23 cellular contexts compared by ENCODE assay signal in genomic region chr10:129586897-129587443, GRCh38.
A peak's percentile ranks its signal among the peaks of the same experiment; 100 is the strongest.
DNase-seq lines count a peak whose midpoint lies in the region; TF ChIP-seq lines count a peak whose summit lies in the region.
"Had no signal": no experiment of that assay in that cellular context is flagged by ENCODE, and none has a peak within 500 bp of the region (broad histone marks: within the 10 kb centered on the region; RNA-seq: fewer than 3 reads in every experiment).

No MANE protein-coding gene starts in this region.

- no peak for TF ChIP-seq POLR2A in suprapubic skin (IDR thresholded peaks at IDR 0.05)

- 97% methylated on average over 2 of the region's 2 CpGs for WGBS in suprapubic skin

- H3K4me3 ChIP-seq in HEK293 (ENCODE audit: low read depth, low read length) (no peak overlapping the region), fibroblast of the aortic adventitia (ENCODE audit: low read depth, low read length) (no peak overlapping the region), MM.1S (ENCODE audit: low read length) (no peak overlapping the region), suprapubic skin (no peak overlapping the region)
- H3K4me3 ChIP-seq: adrenal gland, cardiac muscle cell, lower lobe of right lung, skin epidermis, vagina had no signal

- H3K4me1 ChIP-seq in HEK293 (ENCODE audit: control insufficient read depth, insufficient read depth, low read length), result no peaks in the 10 kb centered on the region
- no peaks in the 10 kb centered on the region for H3K4me1 ChIP-seq in MM.1S (ENCODE audit: low read length)
- no peaks in the 10 kb centered on the region for H3K4me1 ChIP-seq in suprapubic skin
- H3K4me1 ChIP-seq: adrenal gland, lower lobe of right lung, vagina had no signal

- TF ChIP-seq CTCF in HEK293 (tag by site-specific recombination; IDR thresholded peaks at IDR 0.05) (no peak), fibroblast of the aortic adventitia (IDR thresholded peaks at IDR 0.05; ENCODE audit: insufficient read depth, low read length) (no peak), MM.1S (IDR thresholded peaks at IDR 0.05; ENCODE audit: low read length) (no peak), suprapubic skin (IDR thresholded peaks at IDR 0.05) (no peak)

- H3K9me2 ChIP-seq in MM.1S (replicated peaks; ENCODE audit: insufficient read depth, low read length), result no peaks in the 10 kb centered on the region

- H3K9me3 ChIP-seq in HEK293 (ENCODE audit: control insufficient read depth, insufficient read depth, low read depth, low read length) (peaks cover 3% of the 10 kb centered on the region; the same call in 1 of the 2 replicates), MM.1S (replicated peaks; ENCODE audit: insufficient read depth, low read length) (no peaks in the 10 kb centered on the region), suprapubic skin (peaks cover 13% of the 10 kb centered on the region)

- in situ Hi-C loops in Caki2 (cut with HindIII; ENCODE audit: low pct_unique_long_range_greater_than_20kb, low sequenced_read_pairs), result no loop called here

- POLR2A ChIA-PET in HEK293 (lab: Yijun Ruan, JAX), result no interaction called here

- no peaks in the 10 kb centered on the region for H3F3A ChIP-seq in MM.1S (ENCODE audit: insufficient read depth, low read length)

- H3K79me2 ChIP-seq in MM.1S (ENCODE audit: low read length), result no peaks in the 10 kb centered on the region

- DNase-seq in Caki2 (ENCODE audit: low read depth) (peak; percentile 23), amniotic epithelial cell (ENCODE audit: low read depth) (peak; percentile 4), fibroblast of the aortic adventitia (ENCODE audit: low read depth) (peak; percentile 6), MM.1S (no peak), NCI-H2029 treated with DMSO at 0.1 percent for 48 hours (lab: John Stamatoyannopoulos, UW) (no peak), suprapubic skin (ENCODE audit: low spot score in 2 of 2) (no peak)
- DNase-seq: activated CD4-positive, alpha-beta memory T cell treated with anti-CD3 and anti-CD28 coated beads for 36 hours; activated CD4-positive, CD25-positive, alpha-beta regulatory T cell; activated effector memory CD4-positive, alpha-beta T cell treated with Interleukin-2 at 50 U/mL for 16 hours; adrenal gland; CD4-positive, CD25-positive, alpha-beta regulatory T cell; DMS79; foreskin melanocyte; lower lobe of right lung; NCI-H1436 treated with DMSO at 0.1 percent for 48 hours; NCI-H2171 treated with DMSO at 0.1 percent for 48 hours; NCI-H526 treated with DMSO at 0.1 percent for 48 hours; stimulated activated CD4-positive, alpha-beta T cell treated with anti-CD3 and anti-CD28 coated beads, Interleukin-2, amount 100 ng/mL, for 24 hours; T-helper 9 cell had no signal

- no peak overlapping the region for H3K4me2 ChIP-seq in MM.1S (ENCODE audit: low read depth, low read length)

- no peaks in the 10 kb centered on the region for H4K20me1 ChIP-seq in MM.1S (ENCODE audit: insufficient read depth, low read length)

- CTCF ChIA-PET in HEK293 (lab: Yijun Ruan, JAX), result no interaction called here

- H3K27me3 ChIP-seq in MM.1S (replicated peaks; ENCODE audit: insufficient read depth, low read length) (no peaks in the 10 kb centered on the region), suprapubic skin (no peaks in the 10 kb centered on the region)
- H3K27me3 ChIP-seq: adrenal gland, cardiac muscle cell, vagina had no signal

- H2AFZ ChIP-seq in MM.1S (ENCODE audit: low read length), result no peak overlapping the region

- H3K9ac ChIP-seq in MM.1S (ENCODE audit: low read length), result no peak overlapping the region

- H3K27ac ChIP-seq in HEK293 (ENCODE audit: extremely low read depth, low read depth, low read length), result no peak overlapping the region
- H3K27ac ChIP-seq in MM.1S (ENCODE audit: low read length), result no peak overlapping the region
- H3K27ac ChIP-seq in suprapubic skin, result no peak overlapping the region
- H3K27ac ChIP-seq: adrenal gland, cardiac muscle cell, lower lobe of right lung, skin epidermis, vagina had no signal

- no peaks in the 10 kb centered on the region for H3K36me3 ChIP-seq in HEK293 (ENCODE audit: control insufficient read depth in 2 of 2, insufficient read depth in 1 of 2, low read length in 2 of 2)
- no peaks in the 10 kb centered on the region for H3K36me3 ChIP-seq in MM.1S (replicated peaks; ENCODE audit: insufficient read depth, low read length)
- H3K36me3 ChIP-seq in suprapubic skin, result peaks cover 5% of the 10 kb centered on the region
- H3K36me3 ChIP-seq: adrenal gland, cardiac muscle cell, lower lobe of right lung, vagina had no signal

- TF ChIP-seq EP300 in suprapubic skin (IDR thresholded peaks at IDR 0.05), result no peak

TF ChIP-seq in HEK293, 187 proteins besides CTCF, POLR2A, EP300 and RAD21 (continues in another document):
- no peak for TF ChIP-seq ZNF600 (tag by site-specific recombination; IDR thresholded peaks at IDR 0.05)
- no peak for TF ChIP-seq ZBTB10 (tag by site-specific recombination; IDR thresholded peaks at IDR 0.05)
- 0 out of 2 replicates have a peak, but pooled peaks have one; percentile 38 for TF ChIP-seq ZNF280D (tag by site-specific recombination; IDR thresholded peaks at IDR 0.05)
- TF ChIP-seq ZSCAN4 (tag by site-specific recombination; IDR thresholded peaks at IDR 0.05), result no peak
- no peak for TF ChIP-seq GLI4 (tag by site-specific recombination; IDR thresholded peaks at IDR 0.05)
- TF ChIP-seq ATF2 (tag by site-specific recombination; IDR thresholded peaks at IDR 0.05; ENCODE audit: low read depth), result no peak
- peak; percentile 51 for TF ChIP-seq ZNF549 (tag by site-specific recombination; IDR thresholded peaks at IDR 0.05)
- peak; percentile 52; the same call in 1 of the 2 replicates for TF ChIP-seq ZNF610 (tag by site-specific recombination; IDR thresholded peaks at IDR 0.05; ENCODE audit: borderline replicate concordance)

Comparison
In these comparisons a context has a peak if more than half of its experiments do, and no peak if none do; other contexts are left out.
1. DNase-seq: peak in Caki2 (single experiment), amniotic epithelial cell (single experiment) and fibroblast of the aortic adventitia (single experiment); none in MM.1S (single experiment), NCI-H2029 treated with DMSO at 0.1 percent for 48 hours (single experiment) and suprapubic skin (0 of 2).